Comparison of ENCODE assay signal across 9 cellular contexts in the genomic region with DNA sequence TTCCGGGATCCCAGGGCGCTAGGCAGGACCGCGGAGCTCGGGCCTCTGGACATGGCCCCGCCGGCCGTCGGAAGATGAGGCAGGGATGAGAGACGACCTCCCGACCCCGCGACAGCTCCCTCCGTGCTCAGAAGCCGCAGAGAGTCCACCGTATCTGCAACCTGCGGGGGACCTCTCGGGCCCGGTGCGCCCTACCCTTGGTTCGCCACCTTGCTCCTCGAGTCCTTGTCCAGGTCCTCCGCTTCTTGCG. TPM values are rescaled to one million over a fixed set of nuclear protein-coding genes. Genes with fewer than 3 reads are reported as not detected.
DNase-seq lines count a peak whose midpoint lies in the region; ATAC-seq and TF ChIP-seq lines count a peak whose summit lies in the region.
"Had no signal": no experiment of that assay in that cellular context is flagged by ENCODE, and none has a peak within 500 bp of the region (broad histone marks: within the 10 kb centered on the region; RNA-seq: fewer than 3 reads in every experiment).

No MANE protein-coding gene starts in this region.

- no peak for TF ChIP-seq CTCF in WERI-Rb-1 (IDR thresholded peaks at IDR 0.05; ENCODE audit: low read depth, low read length)
- TF ChIP-seq CTCF in heart left ventricle (IDR thresholded peaks at IDR 0.05): no peak
- no peak for TF ChIP-seq CTCF in sigmoid colon (IDR thresholded peaks at IDR 0.05)

- ATAC-seq in activated CD8-positive, alpha-beta memory T cell treated with anti-CD3 and anti-CD28 coated beads, Interleukin-2, amount 10 ng/mL, durations not matched to agents 7 days and 5 days: peak; percentile 20
- ATAC-seq in HG03025 (IDR thresholded peaks at IDR 0.05; ENCODE audit: low FRiP score, unreplicated experiment) (peak; percentile 38), heart left ventricle (peak; percentile 5 to 29 (median 10))

- TF ChIP-seq POLR2A in heart left ventricle (IDR thresholded peaks at IDR 0.05) (no peak), sigmoid colon (IDR thresholded peaks at IDR 0.05) (no peak)

- H3K27me3 ChIP-seq in WERI-Rb-1 (ENCODE audit: insufficient read depth, low read depth, severe bottlenecking) (no peaks in the 10 kb centered on the region), heart left ventricle (no peaks in the 10 kb centered on the region), sigmoid colon (no peaks in the 10 kb centered on the region)

- intact Hi-C loops in heart left ventricle (cut with DNase I): loop anchor here in 6 of 10 donors (10.0 kb wide), 4 partner anchors 95 to 155 kb away; no protein-coding TSS in a partner anchor
- intact Hi-C loops in sigmoid colon (cut with DNase I): no loop called here

- no peaks in the 10 kb centered on the region for H3K9me3 ChIP-seq in WERI-Rb-1 (ENCODE audit: severe bottlenecking)
- H3K9me3 ChIP-seq in heart left ventricle: no peaks in the 10 kb centered on the region
- no peaks in the 10 kb centered on the region for H3K9me3 ChIP-seq in sigmoid colon

- H3K27me3 Mint-ChIP-seq in activated CD8-positive, alpha-beta memory T cell treated with anti-CD3 and anti-CD28 coated beads, Interleukin-2, amount 10 ng/mL, durations not matched to agents 7 days and 5 days: no peaks in the 10 kb centered on the region

- DNase-seq in activated CD8-positive, alpha-beta memory T cell treated with anti-CD3 and anti-CD28 coated beads, Interleukin-2, amount 10 ng/mL, durations not matched to agents 7 days and 5 days: no peak
- no peak for DNase-seq in activated CD8-positive, alpha-beta memory T cell treated with anti-CD3 and anti-CD28 coated beads, Interleukin-2, amount 50 U/mL, for 4 hours
- DNase-seq in WERI-Rb-1: peak; percentile 18
- DNase-seq in heart left ventricle: peak; percentile 40 to 82 (median 57)
- peak; percentile 74 for DNase-seq in sigmoid colon
- DNase-seq in NK-92 (lab: John Stamatoyannopoulos, UW; ENCODE audit: unreplicated experiment): no peak
- DNase-seq in activated CD8-positive, alpha-beta memory T cell treated with anti-CD3 and anti-CD28 coated beads for 24 hours: no peak

- H3K4me1 Mint-ChIP-seq in activated CD8-positive, alpha-beta memory T cell treated with anti-CD3 and anti-CD28 coated beads, Interleukin-2, amount 10 ng/mL, durations not matched to agents 7 days and 5 days: peaks cover 48% of the 10 kb centered on the region

- 0 to 1% (median 0%) methylated on average over 14 to 24 of the region's 24 CpGs for WGBS in heart left ventricle, 4 donors
- WGBS in sigmoid colon, 2 donors: 0% methylated on average over 24 of the region's 24 CpGs

- H3K9me3 Mint-ChIP-seq in activated CD8-positive, alpha-beta memory T cell treated with anti-CD3 and anti-CD28 coated beads, Interleukin-2, amount 10 ng/mL, durations not matched to agents 7 days and 5 days (ENCODE audit: low read depth): no peaks in the 10 kb centered on the region

- H3K27ac ChIP-seq in WERI-Rb-1: peak overlapping the region; percentile 93
- peak overlapping the region; percentile 90 to 99 (median 96) for H3K27ac ChIP-seq in heart left ventricle
- H3K27ac ChIP-seq in sigmoid colon: peak overlapping the region; percentile 96 to 98 (median 98)

- peak overlapping the region; percentile 99 for H3K27ac Mint-ChIP-seq in activated CD8-positive, alpha-beta memory T cell treated with anti-CD3 and anti-CD28 coated beads, Interleukin-2, amount 10 ng/mL, durations not matched to agents 7 days and 5 days

- no peak for TF ChIP-seq EP300 in sigmoid colon (IDR thresholded peaks at IDR 0.05)

- peaks cover 3 to 62% (median 47%) of the 10 kb centered on the region in 12 donors for H3K4me1 ChIP-seq in heart left ventricle
- peaks cover 0 to 62% (median 43%) of the 10 kb centered on the region in 4 donors for H3K4me1 ChIP-seq in sigmoid colon

- H3K4me3 ChIP-seq in WERI-Rb-1 (ENCODE audit: low read depth, low read length) (peak overlapping the region; percentile 85), heart left ventricle (peak overlapping the region; percentile 49 to 90 (median 76)), sigmoid colon (peak overlapping the region; percentile 50 to 78 (median 68))

- CTCF ChIA-PET in activated CD8-positive, alpha-beta memory T cell treated with anti-CD3 and anti-CD28 coated beads, Interleukin-2, amount 10 ng/mL, durations not matched to agents 7 days and 5 days (lab: Charles Lee): interaction anchor here (0.8 to 2.7 kb wide), 10 partner anchors 8 to 322 kb away, joined by 3 to 15 read pairs (median 4); no protein-coding TSS in a partner anchor

- H3K4me3 Mint-ChIP-seq in activated CD8-positive, alpha-beta memory T cell treated with anti-CD3 and anti-CD28 coated beads, Interleukin-2, amount 10 ng/mL, durations not matched to agents 7 days and 5 days: peak overlapping the region; percentile 99

- peaks cover 19% of the 10 kb centered on the region for H3K36me3 Mint-ChIP-seq in activated CD8-positive, alpha-beta memory T cell treated with anti-CD3 and anti-CD28 coated beads, Interleukin-2, amount 10 ng/mL, durations not matched to agents 7 days and 5 days

- H3K36me3 ChIP-seq in WERI-Rb-1 (peaks cover 15% of the 10 kb centered on the region), heart left ventricle (peaks cover 0 to 32% (median 29%) of the 10 kb centered on the region in 9 donors), sigmoid colon (peaks cover 4 to 27% (median 9%) of the 10 kb centered on the region in 4 donors)

RNA-seq across cellular contexts. Expression of a gene that starts 0.3 kb away (rescaled TPM):
- total RNA-seq in activated CD8-positive, alpha-beta memory T cell treated with anti-CD3 and anti-CD28 coated beads, Interleukin-2, amount 10 ng/mL, durations not matched to agents 7 days and 5 days: 1 to 10 TPM; 8.5 to 8.7 TPM
- 10 to 100 TPM in 8 of 9 donors, 1 to 10 TPM in 1; 9.1 to 14.7 (median 12.7) TPM for total RNA-seq in heart left ventricle
- polyA plus RNA-seq in heart left ventricle: 1 to 10 TPM; 5.6 to 5.8 TPM
- 1 to 10 TPM; 5.3 to 9.5 (median 8.5) TPM for total RNA-seq in sigmoid colon
- 1 to 10 TPM; 2.4 to 3.4 (median 2.8) TPM for polyA plus RNA-seq in sigmoid colon

RNA-seq across cellular contexts. Expression of a gene that starts 0.4 kb away (rescaled TPM):
- total RNA-seq in activated CD8-positive, alpha-beta memory T cell treated with anti-CD3 and anti-CD28 coated beads, Interleukin-2, amount 10 ng/mL, durations not matched to agents 7 days and 5 days: 10 to 100 TPM; 21.9 to 31.2 TPM
- total RNA-seq in heart left ventricle: 10 to 100 TPM; 16.7 to 38.0 (median 26.4) TPM
- polyA plus RNA-seq in heart left ventricle: 1 to 10 TPM; 5.8 to 6.3 TPM
- total RNA-seq in sigmoid colon: 10 to 100 TPM in 3 of 4 donors, 1 to 10 TPM in 1; 8.3 to 19.7 (median 11.1) TPM
- polyA plus RNA-seq in sigmoid colon: 1 to 10 TPM; 1.8 to 3.9 (median 3.8) TPM

RNA-seq across cellular contexts. Expression of a gene that starts 6.4 kb away (rescaled TPM):
- total RNA-seq in activated CD8-positive, alpha-beta memory T cell treated with anti-CD3 and anti-CD28 coated beads, Interleukin-2, amount 10 ng/mL, durations not matched to agents 7 days and 5 days: 10 to 100 TPM; 13.5 to 25.7 TPM
- total RNA-seq in heart left ventricle (1 to 10 TPM in 7 of 9 donors, under 1 TPM in 2; 0.59 to 2.6 (median 1.1) TPM), sigmoid colon (1 to 10 TPM in 3 of 4 donors, under 1 TPM in 1; 0.81 to 7.8 (median 2.2) TPM)
- polyA plus RNA-seq in heart left ventricle (1 to 10 TPM in 1 of 2 donors, under 1 TPM in 1; 0.71 to 1.6 TPM), sigmoid colon (1 to 10 TPM in 1 of 3 donors, under 1 TPM in 2; 0.50 to 1.6 (median 0.60) TPM)

RNA-seq across cellular contexts. Expression of a gene that starts 18.4 kb away (rescaled TPM):
- total RNA-seq in activated CD8-positive, alpha-beta memory T cell treated with anti-CD3 and anti-CD28 coated beads, Interleukin-2, amount 10 ng/mL, durations not matched to agents 7 days and 5 days: 1 to 10 TPM in 1 of 2 experiments, under 1 TPM in 1; 0.42 to 1.5 TPM
- 1 to 10 TPM in 4 of 9 donors, under 1 TPM in 5; 0.47 to 2.0 (median 0.98) TPM for total RNA-seq in heart left ventricle
- polyA plus RNA-seq in heart left ventricle: 1 to 10 TPM in 1 of 2 donors, under 1 TPM in 1; 0.30 to 1.3 TPM
- total RNA-seq in sigmoid colon: 1 to 10 TPM in 3 of 4 donors, under 1 TPM in 1; 0.95 to 5.5 (median 1.8) TPM
- polyA plus RNA-seq in sigmoid colon: under 1 TPM in 1 of 3 donors, not detected in 2; 0.74 TPM
- total RNA-seq: glomerular endothelial cell had no signal

Comparison
In these comparisons a context has a peak if more than half of its experiments do, and no peak if none do; other contexts are left out.
1. DNase-seq: peak in WERI-Rb-1 (single experiment), heart left ventricle (5 of 5) and sigmoid colon (single experiment); none in activated CD8-positive, alpha-beta memory T cell treated with anti-CD3 and anti-CD28 coated beads, Interleukin-2, amount 10 ng/mL, durations not matched to agents 7 days and 5 days (single experiment), activated CD8-positive, alpha-beta memory T cell treated with anti-CD3 and anti-CD28 coated beads, Interleukin-2, amount 50 U/mL, for 4 hours (single experiment), NK-92 (single experiment) and activated CD8-positive, alpha-beta memory T cell treated with anti-CD3 and anti-CD28 coated beads for 24 hours (single experiment).
2. Peak in every context shown above with its lines, with median percentiles within 50 percentile points of each other: ATAC-seq, H3K27ac ChIP-seq and H3K4me3 ChIP-seq.